ENCODE assay signal across 8 cellular contexts in genomic region chr17:48100591-48101011, GRCh38. TPM values are rescaled to one million over a fixed set of nuclear protein-coding genes. Genes with fewer than 3 reads are reported as not detected.
A peak's percentile ranks its signal among the peaks of the same experiment; 100 is the strongest.
DNase-seq lines count a peak whose midpoint lies in the region; ATAC-seq and TF ChIP-seq lines count a peak whose summit lies in the region.

No MANE protein-coding gene starts in this region.

- in situ Hi-C loops in astrocyte of the cerebellum (cut with HindIII; ENCODE audit: low sequenced_read_pairs) (no loop called here), gastrocnemius medialis (cut with MboI; ENCODE audit: low sequenced_read_pairs in 4 of 4) (no loop called here)

- no peak for TF ChIP-seq POLR2A in gastrocnemius medialis (IDR thresholded peaks at IDR 0.05)

- DNase-seq in AG08395 (ENCODE audit: low spot score) (peak; percentile 34), NCI-H345 (lab: John Stamatoyannopoulos, UW) (peak; percentile 70), astrocyte of the cerebellum (ENCODE audit: low read depth) (no peak), gastrocnemius medialis (peak in 1 of 2 donors; percentile 58), SK-N-DZ (ENCODE audit: low spot score) (no peak)

- TF ChIP-seq CTCF in astrocyte of the cerebellum (IDR thresholded peaks at IDR 0.05; ENCODE audit: low read depth, low read length, missing control alignments) (no peak), gastrocnemius medialis (IDR thresholded peaks at IDR 0.05 in 4 of 5, conservative IDR thresholded peaks at IDR 0.05 in 1 of 5) (no peak)

- intact Hi-C loops in gastrocnemius medialis (cut with DNase I; ENCODE audit: low total_unique reads) = no loop called here

- peak overlapping the region; percentile 83 to 92 (median 88) for H3K27ac ChIP-seq in gastrocnemius medialis

- H3K27me3 ChIP-seq in iPS-15b (ENCODE audit: control insufficient read depth, insufficient read depth, low read length) = no peaks in the 10 kb centered on the region
- no peaks in the 10 kb centered on the region for H3K27me3 ChIP-seq in gastrocnemius medialis

- peak overlapping the region; percentile 76 for H3K9ac ChIP-seq in iPS-15b (ENCODE audit: low read depth, low read length)

- ATAC-seq in GM19455 (IDR thresholded peaks at IDR 0.05; ENCODE audit: unreplicated experiment) = peak; percentile 5
- ATAC-seq in gastrocnemius medialis = peak; percentile 29
- no peak for ATAC-seq in GM19324 (IDR thresholded peaks at IDR 0.05; ENCODE audit: low FRiP score, unreplicated experiment)

- H3K4me3 ChIP-seq in astrocyte of the cerebellum (ENCODE audit: low read depth, low read length) (peak overlapping the region; percentile 89), iPS-15b (ENCODE audit: low read depth, low read length) (peak overlapping the region; percentile 93), gastrocnemius medialis (peak overlapping the region; percentile 87 to 96 (median 93))

- H3K4me1 ChIP-seq in iPS-15b (ENCODE audit: control insufficient read depth, insufficient read depth, low read length) = no peaks in the 10 kb centered on the region
- peaks cover 6 to 15% of the 10 kb centered on the region in 2 donors for H3K4me1 ChIP-seq in gastrocnemius medialis

- no peaks in the 10 kb centered on the region for H3K9me3 ChIP-seq in iPS-15b (ENCODE audit: control insufficient read depth, insufficient read depth, low read length)
- H3K9me3 ChIP-seq in gastrocnemius medialis = no peaks in the 10 kb centered on the region

- no peaks in the 10 kb centered on the region for H3K36me3 ChIP-seq in iPS-15b (ENCODE audit: control insufficient read depth, insufficient read depth, low read length)
- H3K36me3 ChIP-seq in gastrocnemius medialis = no peaks in the 10 kb centered on the region

RNA-seq across cellular contexts. Expression of gene CBX1, which starts 0.7 kb away (rescaled TPM):
- total RNA-seq in gastrocnemius medialis = 10 to 100 TPM; 26.0 to 34.1 (median 27.7) TPM
- polyA plus RNA-seq in SK-N-DZ (2014; cell fraction: cytosol; rRNA removed) = 298 and 375 TPM in 2 replicates
- 109 and 140 TPM in 2 replicates for polyA plus RNA-seq in SK-N-DZ (2014; cell fraction: nucleus; rRNA removed)

RNA-seq across cellular contexts. Expression of gene SNX11, which starts 7.0 kb away (rescaled TPM):
- total RNA-seq in gastrocnemius medialis = 10 to 100 TPM in 2 of 4 donors, 1 to 10 TPM in 2; 7.3 to 16.3 (median 9.6) TPM
- 18.0 and 19.1 TPM in 2 replicates for polyA plus RNA-seq in SK-N-DZ (2014; cell fraction: cytosol; rRNA removed)
- 14.2 and 19.5 TPM in 2 replicates for polyA plus RNA-seq in SK-N-DZ (2014; cell fraction: nucleus; rRNA removed)

RNA-seq across cellular contexts. Expression of gene NFE2L1, which starts 52.4 kb away (rescaled TPM):
- total RNA-seq in gastrocnemius medialis = 1,000 to 10,000 TPM in 2 of 4 donors, 100 to 1,000 TPM in 2; 622 to 1,180 (median 1,000) TPM
- 48.3 and 57.6 TPM in 2 replicates for polyA plus RNA-seq in SK-N-DZ (2014; cell fraction: cytosol; rRNA removed)
- polyA plus RNA-seq in SK-N-DZ (2014; cell fraction: nucleus; rRNA removed) = 28.1 and 31.2 TPM in 2 replicates

Comparison
In these comparisons a context has a peak if more than half of its experiments do, and no peak if none do; other contexts are left out.
1. DNase-seq: peak in AG08395 (single experiment) and NCI-H345 (single experiment); none in astrocyte of the cerebellum (single experiment) and SK-N-DZ (single experiment).
2. Peak in every context shown above with its lines, with median percentiles within 50 percentile points of each other: H3K4me3 ChIP-seq.